8 cellular contexts compared by ENCODE assay signal in genomic region chr5:14871084-14871572, GRCh38. TPM values are rescaled to one million over a fixed set of nuclear protein-coding genes. Genes with fewer than 3 reads are reported as not detected.
A peak's percentile ranks its signal among the peaks of the same experiment; 100 is the strongest.
DNase-seq lines count a peak whose midpoint lies in the region; ATAC-seq and TF ChIP-seq lines count a peak whose summit lies in the region.

No MANE protein-coding gene starts in this region.

- H3K36me3 ChIP-seq in liver (ENCODE audit: control insufficient read depth in 4 of 4, insufficient read depth in 3 of 4, low read depth in 1 of 4, low read length in 3 of 4): no peaks in the 10 kb centered on the region

- H3K27ac Mint-ChIP-seq in MCF 10A (ENCODE audit: low read depth, unreplicated experiment): peak overlapping the region; percentile 63

- H3K4me3 ChIP-seq in liver (ENCODE audit: low read depth in 1 of 3, low read length in 3 of 3): peak overlapping the region; percentile 77 to 99 (median 90)

- H3K9me3 Mint-ChIP-seq in MCF 10A (ENCODE audit: unreplicated experiment): no peaks in the 10 kb centered on the region

- peak overlapping the region; percentile 80 for H3K4me3 Mint-ChIP-seq in MCF 10A (ENCODE audit: unreplicated experiment)

- no peaks in the 10 kb centered on the region for H3K27me3 Mint-ChIP-seq in MCF 10A (ENCODE audit: insufficient read depth, unreplicated experiment)

- BruUV-seq in MCF 10A (replicated peaks; lab: Mats Ljungman, UMichigan): no TSS peak

- WGBS in liver: under 1% methylated on average over 37 of the region's 37 CpGs

- peak; percentile 37 for DNase-seq in NCI-H146 (lab: John Stamatoyannopoulos, UW)
- no peak for DNase-seq in NCI-H146 treated with DMSO at 0.1 percent for 48 hours (lab: John Stamatoyannopoulos, UW; ENCODE audit: unreplicated experiment)
- DNase-seq in SW480 (ENCODE audit: low spot score): peak; percentile 45
- DNase-seq in MCF 10A (ENCODE audit: unreplicated experiment): peak; percentile 24
- DNase-seq in stimulated activated CD4-positive, alpha-beta T cell treated with anti-CD3 and anti-CD28 coated beads, TNF-alpha, amount 100 ng/mL, for 1 hour (ENCODE audit: low read depth in 3 of 3, low spot score in 1 of 3): peak in 2 of 3 donors; percentile 11 to 18
- no peak for DNase-seq in GM03348 (ENCODE audit: low spot score)

- H3K27ac ChIP-seq in liver (ENCODE audit: low read depth in 1 of 2, low read length in 2 of 2): peak overlapping the region; percentile 85 to 86

- H3K4me1 ChIP-seq in liver (ENCODE audit: control insufficient read depth in 4 of 4, insufficient read depth in 4 of 4, low read length in 3 of 4): peaks cover 9 to 35% (median 32%) of the 10 kb centered on the region in 4 donors

- no peaks in the 10 kb centered on the region for H3K27me3 ChIP-seq in liver (ENCODE audit: control insufficient read depth in 4 of 4, insufficient read depth in 4 of 4, low read length in 3 of 4)

- POLR2A ChIA-PET in MCF 10A (lab: Yijun Ruan, JAX): interaction anchor here (0.5 to 2.8 kb wide), 13 partner anchors 9 to 207 kb away, joined by 3 to 22 read pairs (median 3); no protein-coding TSS in a partner anchor

- ATAC-seq in HG02943 (IDR thresholded peaks at IDR 0.05; ENCODE audit: low read depth, unreplicated experiment): peak; percentile 21

- peaks cover 6% of the 10 kb centered on the region for H3K36me3 Mint-ChIP-seq in MCF 10A (ENCODE audit: insufficient read depth, unreplicated experiment)

- no peak for TF ChIP-seq RAD21 in liver (IDR thresholded peaks at IDR 0.05)

- H3K9me3 ChIP-seq in liver (ENCODE audit: control insufficient read depth in 4 of 4, low read length in 3 of 4): no peaks in the 10 kb centered on the region

- TF ChIP-seq CTCF in MCF 10A (IDR thresholded peaks at IDR 0.05; ENCODE audit: unreplicated experiment) (no peak), liver (IDR thresholded peaks at IDR 0.05; ENCODE audit: low read depth, low read length, missing input control) (no peak)

- H3K4me1 Mint-ChIP-seq in MCF 10A (ENCODE audit: insufficient read depth, unreplicated experiment): peaks cover 15% of the 10 kb centered on the region

- peak overlapping the region; percentile 30 to 93 for H3K9ac ChIP-seq in liver (ENCODE audit: low read depth in 1 of 2, low read length in 2 of 2)

- CTCF ChIA-PET in MCF 10A (lab: Yijun Ruan, JAX): interaction anchor here (0.6 to 5.7 kb wide), 12 partner anchors 9 to 1123 kb away, joined by 3 to 25 read pairs (median 4); no protein-coding TSS in a partner anchor

- intact Hi-C loops in MCF 10A (cut with micrococcal nuclease): no loop called here

TF ChIP-seq in liver, 16 proteins besides CTCF, POLR2A, EP300 and RAD21:
- TF ChIP-seq EGR1 (IDR thresholded peaks at IDR 0.05; ENCODE audit: low read depth in 2 of 2) (no peak), HNF4G (IDR thresholded peaks at IDR 0.05) (no peak), TAF1 (conservative IDR thresholded peaks at IDR 0.05) (no peak), MAX (IDR thresholded peaks at IDR 0.05) (no peak), GABPA (IDR thresholded peaks at IDR 0.05 in 1 of 2, conservative IDR thresholded peaks at IDR 0.05 in 1 of 2) (no peak), ZBTB33 (IDR thresholded peaks at IDR 0.05) (no peak), SP1 (IDR thresholded peaks at IDR 0.05) (no peak), HNF4A (conservative IDR thresholded peaks at IDR 0.05) (no peak), JUND (IDR thresholded peaks at IDR 0.05) (no peak), FOXA1 (IDR thresholded peaks at IDR 0.05) (no peak), FOXA2 (IDR thresholded peaks at IDR 0.05) (no peak), NR2F2 (IDR thresholded peaks at IDR 0.05) (no peak)
- TF ChIP-seq, protein P1, sequence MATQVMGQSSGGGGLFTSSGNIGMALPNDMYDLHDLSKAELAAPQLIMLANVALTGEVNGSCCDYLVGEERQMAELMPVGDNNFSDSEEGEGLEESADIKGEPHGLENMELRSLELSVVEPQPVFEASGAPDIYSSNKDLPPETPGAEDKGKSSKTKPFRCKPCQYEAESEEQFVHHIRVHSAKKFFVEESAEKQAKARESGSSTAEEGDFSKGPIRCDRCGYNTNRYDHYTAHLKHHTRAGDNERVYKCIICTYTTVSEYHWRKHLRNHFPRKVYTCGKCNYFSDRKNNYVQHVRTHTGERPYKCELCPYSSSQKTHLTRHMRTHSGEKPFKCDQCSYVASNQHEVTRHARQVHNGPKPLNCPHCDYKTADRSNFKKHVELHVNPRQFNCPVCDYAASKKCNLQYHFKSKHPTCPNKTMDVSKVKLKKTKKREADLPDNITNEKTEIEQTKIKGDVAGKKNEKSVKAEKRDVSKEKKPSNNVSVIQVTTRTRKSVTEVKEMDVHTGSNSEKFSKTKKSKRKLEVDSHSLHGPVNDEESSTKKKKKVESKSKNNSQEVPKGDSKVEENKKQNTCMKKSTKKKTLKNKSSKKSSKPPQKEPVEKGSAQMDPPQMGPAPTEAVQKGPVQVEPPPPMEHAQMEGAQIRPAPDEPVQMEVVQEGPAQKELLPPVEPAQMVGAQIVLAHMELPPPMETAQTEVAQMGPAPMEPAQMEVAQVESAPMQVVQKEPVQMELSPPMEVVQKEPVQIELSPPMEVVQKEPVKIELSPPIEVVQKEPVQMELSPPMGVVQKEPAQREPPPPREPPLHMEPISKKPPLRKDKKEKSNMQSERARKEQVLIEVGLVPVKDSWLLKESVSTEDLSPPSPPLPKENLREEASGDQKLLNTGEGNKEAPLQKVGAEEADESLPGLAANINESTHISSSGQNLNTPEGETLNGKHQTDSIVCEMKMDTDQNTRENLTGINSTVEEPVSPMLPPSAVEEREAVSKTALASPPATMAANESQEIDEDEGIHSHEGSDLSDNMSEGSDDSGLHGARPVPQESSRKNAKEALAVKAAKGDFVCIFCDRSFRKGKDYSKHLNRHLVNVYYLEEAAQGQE (IDR thresholded peaks at IDR 0.05): no peak

RNA-seq across cellular contexts. Expression of gene ANKH, which starts 0.5 kb away (rescaled TPM):
- 51.3 and 65.7 TPM in 2 replicates for total RNA-seq in MCF 10A (2022)
- 10 to 100 TPM; 33.0 to 57.1 TPM for total RNA-seq in liver
- 10 to 100 TPM in 1 of 2 donors, 1 to 10 TPM in 1; 9.3 to 41.8 TPM for polyA plus RNA-seq in liver

Comparison
In these comparisons a context has a peak if more than half of its experiments do, and no peak if none do; other contexts are left out.
1. DNase-seq: peak in NCI-H146 (single experiment), SW480 (single experiment), MCF 10A (single experiment) and stimulated activated CD4-positive, alpha-beta T cell treated with anti-CD3 and anti-CD28 coated beads, TNF-alpha, amount 100 ng/mL, for 1 hour (2 of 3); none in NCI-H146 treated with DMSO at 0.1 percent for 48 hours (single experiment) and GM03348 (single experiment).